Comparison of ENCODE assay signal across 7 cellular contexts in genomic region chr20:12129114-12129513, GRCh38.
A peak's percentile ranks its signal among the peaks of the same experiment; 100 is the strongest.
DNase-seq lines count a peak whose midpoint lies in the region; TF ChIP-seq lines count a peak whose summit lies in the region.
"Not testable (repeated sequence)": the region's sequence is repeated elsewhere in the genome, so short reads cannot be mapped to it uniquely, and the experiment has no call there.

No MANE protein-coding gene starts in this region.

- not testable (repeated sequence) for H3K36me3 ChIP-seq in ES-I3 (ENCODE audit: insufficient read depth, low read length); HUES48 (ENCODE audit: control insufficient read depth, insufficient read depth, low read length); endodermal cell (ENCODE audit: control insufficient read depth, insufficient read depth, low read length); iPS-18a (ENCODE audit: control insufficient read depth, low read depth, low read length); mesendoderm (ENCODE audit: control insufficient read depth, insufficient read depth, low read length); neural progenitor cell

- not testable (repeated sequence) for H4K8ac ChIP-seq in mesendoderm (ENCODE audit: low read depth, low read length)

- not testable (repeated sequence) for H3K56ac ChIP-seq in mesendoderm (ENCODE audit: low read length)

- H2BK5ac ChIP-seq in mesendoderm (ENCODE audit: low read length) = not testable (repeated sequence)

- DNase-seq in NCI-H748 (lab: John Stamatoyannopoulos, UW; ENCODE audit: unreplicated experiment) = peak; percentile 83
- DNase-seq in endodermal cell; mesendoderm; neural progenitor cell (ENCODE audit: low spot score): not testable (repeated sequence)

- H2BK120ac ChIP-seq in mesendoderm (ENCODE audit: low read depth, low read length) = not testable (repeated sequence)

- not testable (repeated sequence) for H2BK15ac ChIP-seq in mesendoderm (replicated peaks; ENCODE audit: low read depth)

- H3K27ac ChIP-seq in HUES48 (ENCODE audit: low read depth, low read length); endodermal cell (ENCODE audit: low read depth, low read length); mesendoderm (ENCODE audit: low read depth, low read length); neural progenitor cell: not testable (repeated sequence)
- peak overlapping the region; percentile 59 for H3K27ac ChIP-seq in iPS-18a (ENCODE audit: low read length)

- H3K4me3 Mint-ChIP-seq in endodermal cell, neural progenitor cell: not testable (repeated sequence)

- not testable (repeated sequence) for H3K36me3 Mint-ChIP-seq in endodermal cell (ENCODE audit: low read depth); neural progenitor cell

- peak overlapping the region; percentile 63 for H3K4me3 ChIP-seq in HUES48 (ENCODE audit: low read depth, low read length)
- H3K4me3 ChIP-seq in endodermal cell (ENCODE audit: low read length); mesendoderm (ENCODE audit: low read length); neural progenitor cell: not testable (repeated sequence)
- peak overlapping the region; percentile 61 for H3K4me3 ChIP-seq in iPS-18a (ENCODE audit: low read length)

- 63% methylated on average over 13 of the region's 13 CpGs; no CpG with 5 or more reads in 1 of the 2 experiments for WGBS in endodermal cell (ENCODE audit: insufficient coverage in 1 of 2, insufficient read length in 1 of 2), 2 experiments
- WGBS in mesendoderm (ENCODE audit: extremely low coverage, insufficient coverage, low lambda C conversion rate) = no CpG with 5 or more reads among the region's 13 CpGs

- H3K79me1 ChIP-seq in mesendoderm (ENCODE audit: low read length) = not testable (repeated sequence)

- not testable (repeated sequence) for H2AK5ac ChIP-seq in mesendoderm (ENCODE audit: low read length)

- H3K27ac Mint-ChIP-seq in endodermal cell = peak overlapping the region; percentile 58
- not testable (repeated sequence) for H3K27ac Mint-ChIP-seq in neural progenitor cell

- H4K5ac ChIP-seq in mesendoderm (ENCODE audit: low read length) = not testable (repeated sequence)

- H3K9ac ChIP-seq in ES-I3 (ENCODE audit: low read depth, low read length) = peak overlapping the region; percentile 57; the same call in 1 of the 2 replicates
- H3K9ac ChIP-seq in HUES48 (ENCODE audit: low read depth, low read length) = peak overlapping the region; percentile 66
- H3K9ac ChIP-seq in endodermal cell (ENCODE audit: extremely low read depth, low read length, poor library complexity, severe bottlenecking); mesendoderm (ENCODE audit: low read length); neural progenitor cell: not testable (repeated sequence)
- peak overlapping the region; percentile 63 for H3K9ac ChIP-seq in iPS-18a (ENCODE audit: low read length)

- not testable (repeated sequence) for H4K20me1 ChIP-seq in neural progenitor cell (ENCODE audit: low read depth)

- peak overlapping the region; percentile 60 for H2AFZ ChIP-seq in neural progenitor cell (replicated peaks)

- not testable (repeated sequence) for H3K79me2 ChIP-seq in mesendoderm (ENCODE audit: control insufficient read depth, insufficient read depth, low read length); neural progenitor cell (ENCODE audit: low read depth)

- not testable (repeated sequence) for TF ChIP-seq CTCF in endodermal cell (conservative IDR thresholded peaks at IDR 0.05); neural progenitor cell (IDR thresholded peaks at IDR 0.05)

- not testable (repeated sequence) for H3K4me2 ChIP-seq in mesendoderm (ENCODE audit: low read length); neural progenitor cell

- not testable (repeated sequence) for H3K9me3 Mint-ChIP-seq in endodermal cell, neural progenitor cell

- peak overlapping the region; percentile 36 for H3K4ac ChIP-seq in mesendoderm (ENCODE audit: low read depth, low read length)

- H3K4me1 ChIP-seq in ES-I3 (ENCODE audit: insufficient read depth, low read length); HUES48 (ENCODE audit: control insufficient read depth, insufficient read depth, low read length); endodermal cell (ENCODE audit: control insufficient read depth, insufficient read depth, low read length); iPS-18a (ENCODE audit: control insufficient read depth, low read depth, low read length); mesendoderm (ENCODE audit: control insufficient read depth, low read depth, low read length); neural progenitor cell: not testable (repeated sequence)

- H3K27me3 Mint-ChIP-seq in endodermal cell (ENCODE audit: insufficient read depth); neural progenitor cell (ENCODE audit: insufficient read depth, low read depth): not testable (repeated sequence)

- not testable (repeated sequence) for H3F3A ChIP-seq in neural progenitor cell (ENCODE audit: low read depth)

- not testable (repeated sequence) for H3K4me1 Mint-ChIP-seq in endodermal cell, neural progenitor cell

- not testable (repeated sequence) for H3K18ac ChIP-seq in mesendoderm (ENCODE audit: low read length)

- not testable (repeated sequence) for H3K27me3 ChIP-seq in HUES48 (ENCODE audit: control insufficient read depth, insufficient read depth, low read length); endodermal cell (ENCODE audit: control insufficient read depth, insufficient read depth, low read length, poor library complexity, severe bottlenecking); iPS-18a (ENCODE audit: control insufficient read depth, insufficient read depth, low read length); mesendoderm (ENCODE audit: insufficient read depth, low read length, poor library complexity); neural progenitor cell

- H3K23ac ChIP-seq in mesendoderm (ENCODE audit: low read length) = not testable (repeated sequence)

- not testable (repeated sequence) for H3K9me3 ChIP-seq in ES-I3 (ENCODE audit: control insufficient read depth, insufficient read depth, low read length); HUES48 (ENCODE audit: control insufficient read depth, insufficient read depth, low read length); endodermal cell (ENCODE audit: control insufficient read depth, low read length); iPS-18a (ENCODE audit: control insufficient read depth, low read depth, low read length); neural progenitor cell (ENCODE audit: low read depth)
